ENCODE assay signal across 23 cellular contexts in the genomic region with DNA sequence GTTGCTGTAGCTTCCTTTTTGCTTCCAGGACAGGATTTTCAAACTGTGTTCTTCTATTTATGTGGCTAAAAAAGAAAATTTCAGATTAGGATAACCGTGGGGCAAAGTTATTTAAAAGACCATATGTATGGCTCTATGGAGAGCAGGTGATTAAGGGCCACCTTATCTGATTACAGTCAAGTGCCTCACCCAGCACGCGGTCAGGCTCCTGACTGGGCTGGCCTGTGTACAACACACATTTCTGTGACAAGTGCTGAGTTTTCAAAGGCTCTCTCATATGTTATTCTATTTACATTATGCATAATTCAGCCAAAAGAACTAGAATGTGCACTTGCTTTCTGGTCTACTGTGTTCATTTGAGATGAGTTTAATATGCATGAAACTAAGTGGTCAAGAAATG.
A peak's percentile ranks its signal among the peaks of the same experiment; 100 is the strongest.
DNase-seq lines count a peak whose midpoint lies in the region; ATAC-seq, FAIRE-seq and TF ChIP-seq lines count a peak whose summit lies in the region.
"Had no signal": no experiment of that assay in that cellular context is flagged by ENCODE, and none has a peak within 500 bp of the region (broad histone marks: within the 10 kb centered on the region; RNA-seq: fewer than 3 reads in every experiment).

No MANE protein-coding gene starts in this region.

- TF ChIP-seq POLR2A in body of pancreas (IDR thresholded peaks at IDR 0.05) = no peak

- peak; percentile 65 for ATAC-seq in body of pancreas
- peak; percentile 74 to 92 (median 84) for ATAC-seq in pancreas
- ATAC-seq in GM18909 (IDR thresholded peaks at IDR 0.05; ENCODE audit: poor library complexity, unreplicated experiment) = no peak
- ATAC-seq in GM21737 (IDR thresholded peaks at IDR 0.05; ENCODE audit: unreplicated experiment) = no peak
- ATAC-seq: naive thymus-derived CD4-positive, alpha-beta T cell; stimulated activated naive B cell treated with anti-CD40 and anti-IgM and Interleukin-4, amounts not matched to agents 10 μg/mL and 1 μg/mL and 100 μg/mL, for 72 hours had no signal

- H3K4me1 ChIP-seq in body of pancreas (peaks cover 22% of the 10 kb centered on the region), pancreas (no peaks in the 10 kb centered on the region)

- H3K36me3 ChIP-seq in body of pancreas (replicated peaks in 1 of 2; ENCODE audit: insufficient read depth in 1 of 2, low read depth in 2 of 2) (no peaks in the 10 kb centered on the region), pancreas (no peaks in the 10 kb centered on the region)

- no peaks in the 10 kb centered on the region for H3K27me3 ChIP-seq in body of pancreas
- no peaks in the 10 kb centered on the region for H3K27me3 ChIP-seq in pancreas

- intact Hi-C loops in body of pancreas (cut with DNase I) = no loop called here
- intact Hi-C loops in pancreas (cut with DNase I) = no loop called here

- TF ChIP-seq CTCF in body of pancreas (IDR thresholded peaks at IDR 0.05) (no peak), pancreas (IDR thresholded peaks at IDR 0.05) (no peak)

- 17 to 27% methylated on average over 3 of the region's 3 CpGs for WGBS in body of pancreas, 2 donors
- 26% methylated on average over 3 of the region's 3 CpGs for WGBS in pancreas, 2 donors

- no peak for FAIRE-seq in pancreas (lab: Jason Lieb, UNC)
- FAIRE-seq: islet of Langerhans had no signal

- peak; percentile 43 for DNase-seq in NCI-H2029 (lab: John Stamatoyannopoulos, UW)
- no peak for DNase-seq in NCI-H2029 treated with DMSO at 0.1 percent for 48 hours (lab: John Stamatoyannopoulos, UW)
- DNase-seq in G401 (ENCODE audit: low spot score) = peak; percentile 49
- peak; percentile 27 to 72 (median 43) for DNase-seq in body of pancreas
- peak in 4 of 6 donors; percentile 18 to 36 (median 21) for DNase-seq in pancreas
- no peak for DNase-seq in stimulated activated CD4-positive, alpha-beta T cell treated with anti-CD3 and anti-CD28 coated beads, Interleukin-1b, Interleukin-23, amount 100 ng/mL, for 48 hours
- DNase-seq: activated gamma-delta T cell; activated naive CD8-positive, alpha-beta T cell treated with anti-CD3 and anti-CD28 coated beads for 36 hours; activated T-cell treated with anti-CD3 and anti-CD28 coated beads, Interleukin-2, amount 50 U/mL, for 24 hours; anterior cingulate cortex; GF-D8; GM23248; midbrain; MV-4-11; naive thymus-derived CD4-positive, alpha-beta T cell; NCI-H187 treated with DMSO at 0.1 percent for 48 hours; NCI-H774; occipital lobe; RPMI8226; stimulated activated naive B cell treated with anti-CD40 and anti-IgM and Interleukin-4, amounts not matched to agents 10 μg/mL and 1 μg/mL and 100 μg/mL, for 72 hours had no signal

- H3K4me3 ChIP-seq in body of pancreas (no peak overlapping the region), pancreas (no peak overlapping the region)
- H3K4me3 ChIP-seq: GM23248 had no signal

- in situ Hi-C loops in G401 (cut with HindIII; ENCODE audit: low sequenced_read_pairs) = no loop called here

- no peak overlapping the region for H3K27ac ChIP-seq in body of pancreas
- H3K27ac ChIP-seq in pancreas = no peak overlapping the region
- H3K27ac ChIP-seq: GM23248 had no signal

- H3K9me3 ChIP-seq in body of pancreas (no peaks in the 10 kb centered on the region), pancreas (no peaks in the 10 kb centered on the region)

Comparison
In these comparisons a context has a peak if more than half of its experiments do, and no peak if none do; other contexts are left out.
1. DNase-seq: peak in NCI-H2029 (single experiment), G401 (single experiment), body of pancreas (4 of 4) and pancreas (4 of 6); none in NCI-H2029 treated with DMSO at 0.1 percent for 48 hours (single experiment) and stimulated activated CD4-positive, alpha-beta T cell treated with anti-CD3 and anti-CD28 coated beads, Interleukin-1b, Interleukin-23, amount 100 ng/mL, for 48 hours (single experiment).
2. ATAC-seq: peak in body of pancreas (single experiment) and pancreas (4 of 4); none in GM18909 (single experiment) and GM21737 (single experiment).